10 cellular contexts compared by ENCODE assay signal in the genomic region with DNA sequence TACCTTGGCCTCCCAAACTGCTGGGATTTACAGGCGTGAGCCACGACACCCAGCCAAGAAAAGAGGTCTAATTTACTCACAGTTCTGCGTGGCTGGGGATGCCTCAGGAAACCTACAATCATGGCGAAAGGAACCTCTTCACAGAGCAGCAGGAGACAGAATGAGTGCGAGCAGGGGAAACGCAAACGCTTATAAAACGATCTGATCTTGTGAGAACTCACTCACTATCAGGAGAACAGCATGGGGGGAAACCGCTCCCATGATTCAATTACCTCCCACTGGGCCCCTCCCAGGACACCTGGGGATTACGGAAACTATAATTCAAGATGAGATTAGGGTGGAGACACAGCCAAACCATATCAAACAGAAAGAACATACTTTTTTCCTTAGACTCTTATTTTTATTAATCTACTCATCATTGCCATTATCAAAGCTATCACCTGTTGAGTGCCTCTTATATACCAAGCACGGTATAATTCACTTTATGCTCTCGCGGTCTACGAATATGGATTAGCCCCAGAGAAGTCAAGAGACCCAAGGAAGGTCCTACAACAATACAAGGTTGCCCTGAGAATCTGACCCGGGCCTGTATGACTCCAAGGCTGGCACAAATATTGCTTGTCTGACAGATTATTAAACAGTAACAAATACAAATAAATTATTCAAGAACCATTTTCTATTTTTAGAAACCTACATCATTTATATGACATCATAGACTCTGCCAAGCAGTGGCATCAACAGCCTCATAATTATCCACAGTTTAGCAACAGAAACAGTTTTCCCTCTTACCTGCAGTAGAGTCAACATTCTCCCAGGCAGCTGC. TPM values are rescaled to one million over a fixed set of nuclear protein-coding genes. Genes with fewer than 3 reads are reported as not detected.
DNase-seq lines count a peak whose midpoint lies in the region; ATAC-seq lines count a peak whose summit lies in the region.
"Had no signal": no experiment of that assay in that cellular context is flagged by ENCODE, and none has a peak within 500 bp of the region (broad histone marks: within the 10 kb centered on the region; RNA-seq: fewer than 3 reads in every experiment).

No MANE protein-coding gene starts in this region.

- no peak for ATAC-seq in stimulated activated naive CD8-positive, alpha-beta T cell treated with anti-CD3 and anti-CD28 coated beads, Interleukin-15, Interleukin-2, amounts not matched to agents 100 U/mL and 50 U/mL, for 24 hours
- ATAC-seq in activated naive CD8-positive, alpha-beta T cell treated with anti-CD3 and anti-CD28 coated beads, Interleukin-2, amount 10 ng/mL, durations not matched to agents 7 days and 5 days (ENCODE audit: low read depth), result no peak
- ATAC-seq in HG02759 (IDR thresholded peaks at IDR 0.05; ENCODE audit: unreplicated experiment), result no peak
- ATAC-seq in GM18861 (IDR thresholded peaks at IDR 0.05; ENCODE audit: unreplicated experiment), result no peak

- peak overlapping the region; percentile 100 for H3K4me3 Mint-ChIP-seq in stimulated activated naive CD8-positive, alpha-beta T cell treated with anti-CD3 and anti-CD28 coated beads, Interleukin-15, Interleukin-2, amounts not matched to agents 100 ng/mL and 50 ng/mL, for 24 hours
- peak overlapping the region; percentile 68 for H3K4me3 Mint-ChIP-seq in activated naive CD8-positive, alpha-beta T cell treated with anti-CD3 and anti-CD28 coated beads, Interleukin-2, amount 10 ng/mL, durations not matched to agents 7 days and 5 days

- H3K27me3 ChIP-seq in H7 (ENCODE audit: control insufficient read depth, insufficient read depth, low read length), result no peaks in the 10 kb centered on the region
- H3K27me3 ChIP-seq: upper lobe of left lung had no signal

- no peak overlapping the region for H3K4me3 ChIP-seq in H7 (ENCODE audit: insufficient read depth, low read depth, low read length)
- H3K4me3 ChIP-seq: left ventricle myocardium inferior, upper lobe of left lung had no signal

- H3K36me3 Mint-ChIP-seq in stimulated activated naive CD8-positive, alpha-beta T cell treated with anti-CD3 and anti-CD28 coated beads, Interleukin-15, Interleukin-2, amounts not matched to agents 100 ng/mL and 50 ng/mL, for 24 hours (ENCODE audit: low read depth), result peaks cover 43% of the 10 kb centered on the region
- H3K36me3 Mint-ChIP-seq in activated naive CD8-positive, alpha-beta T cell treated with anti-CD3 and anti-CD28 coated beads, Interleukin-2, amount 10 ng/mL, durations not matched to agents 7 days and 5 days, result peaks cover 26% of the 10 kb centered on the region

- H3K27me3 Mint-ChIP-seq in stimulated activated naive CD8-positive, alpha-beta T cell treated with anti-CD3 and anti-CD28 coated beads, Interleukin-15, Interleukin-2, amounts not matched to agents 100 ng/mL and 50 ng/mL, for 24 hours, result no peaks in the 10 kb centered on the region
- no peaks in the 10 kb centered on the region for H3K27me3 Mint-ChIP-seq in activated naive CD8-positive, alpha-beta T cell treated with anti-CD3 and anti-CD28 coated beads, Interleukin-2, amount 10 ng/mL, durations not matched to agents 7 days and 5 days

- no peak for DNase-seq in stimulated activated naive CD8-positive, alpha-beta T cell treated with anti-CD3 and anti-CD28 coated beads, Interleukin-15, Interleukin-2, amounts not matched to agents 100 U/mL and 50 U/mL, for 24 hours
- no peak for DNase-seq in activated naive CD8-positive, alpha-beta T cell treated with anti-CD3 and anti-CD28 coated beads, Interleukin-2, amount 10 ng/mL, durations not matched to agents 7 days and 5 days
- no peak for DNase-seq in H7
- DNase-seq: IMR-90, left ventricle myocardium inferior, upper lobe of left lung had no signal

- H3K27ac Mint-ChIP-seq in stimulated activated naive CD8-positive, alpha-beta T cell treated with anti-CD3 and anti-CD28 coated beads, Interleukin-15, Interleukin-2, amounts not matched to agents 100 ng/mL and 50 ng/mL, for 24 hours, result peak overlapping the region; percentile 8
- peak overlapping the region; percentile 43 for H3K27ac Mint-ChIP-seq in activated naive CD8-positive, alpha-beta T cell treated with anti-CD3 and anti-CD28 coated beads, Interleukin-2, amount 10 ng/mL, durations not matched to agents 7 days and 5 days

- POLR2A ChIA-PET in activated naive CD8-positive, alpha-beta T cell treated with anti-CD3 and anti-CD28 coated beads, Interleukin-2, amount 10 ng/mL, durations not matched to agents 7 days and 5 days (lab: Charles Lee), result no interaction called here

- peaks cover 18% of the 10 kb centered on the region for H3K36me3 ChIP-seq in H7 (replicated peaks; ENCODE audit: control insufficient read depth, insufficient read depth, low read length)

- H3K4me1 Mint-ChIP-seq in stimulated activated naive CD8-positive, alpha-beta T cell treated with anti-CD3 and anti-CD28 coated beads, Interleukin-15, Interleukin-2, amounts not matched to agents 100 ng/mL and 50 ng/mL, for 24 hours (ENCODE audit: low read depth), result peaks cover 41% of the 10 kb centered on the region
- H3K4me1 Mint-ChIP-seq in activated naive CD8-positive, alpha-beta T cell treated with anti-CD3 and anti-CD28 coated beads, Interleukin-2, amount 10 ng/mL, durations not matched to agents 7 days and 5 days, result peaks cover 28% of the 10 kb centered on the region

- no peaks in the 10 kb centered on the region for H3K9me3 Mint-ChIP-seq in stimulated activated naive CD8-positive, alpha-beta T cell treated with anti-CD3 and anti-CD28 coated beads, Interleukin-15, Interleukin-2, amounts not matched to agents 100 ng/mL and 50 ng/mL, for 24 hours
- H3K9me3 Mint-ChIP-seq in activated naive CD8-positive, alpha-beta T cell treated with anti-CD3 and anti-CD28 coated beads, Interleukin-2, amount 10 ng/mL, durations not matched to agents 7 days and 5 days, result no peaks in the 10 kb centered on the region

RNA-seq across cellular contexts. Expression of gene POLR3K, which starts 2.4 kb away (rescaled TPM):
- 10 to 100 TPM; 29.2 to 30.1 TPM for total RNA-seq in activated naive CD8-positive, alpha-beta T cell treated with anti-CD3 and anti-CD28 coated beads, Interleukin-2, amount 10 ng/mL, durations not matched to agents 7 days and 5 days
- 11.0 and 13.5 TPM in 2 replicates for total RNA-seq in H7 (2014; rRNA removed; shearing (Covaris generic))

RNA-seq across cellular contexts. Expression of gene SNRNP25, which starts 2.6 kb away (rescaled TPM):
- total RNA-seq in activated naive CD8-positive, alpha-beta T cell treated with anti-CD3 and anti-CD28 coated beads, Interleukin-2, amount 10 ng/mL, durations not matched to agents 7 days and 5 days, result 10 to 100 TPM; 52.8 to 59.1 TPM
- 39.5 and 52.9 TPM in 2 replicates for total RNA-seq in H7 (2014; rRNA removed; shearing (Covaris generic))

RNA-seq across cellular contexts. Expression of gene RHBDF1, which starts 21.5 kb away (rescaled TPM):
- under 1 TPM in 1 of 2 experiments, not detected in 1; 0.33 TPM for total RNA-seq in activated naive CD8-positive, alpha-beta T cell treated with anti-CD3 and anti-CD28 coated beads, Interleukin-2, amount 10 ng/mL, durations not matched to agents 7 days and 5 days
- total RNA-seq in H7 (2014; rRNA removed; shearing (Covaris generic)), result 38.2 and 42.5 TPM in 2 replicates
- total RNA-seq: T-helper 2 cell treated with Interferon-gamma antibody and Interleukin-4, amounts not matched to agents 100 ng/mL and 5 ng/mL, for 36 hours had no signal

RNA-seq across cellular contexts. Expression of gene MPG, which starts 27.0 kb away (rescaled TPM):
- total RNA-seq in activated naive CD8-positive, alpha-beta T cell treated with anti-CD3 and anti-CD28 coated beads, Interleukin-2, amount 10 ng/mL, durations not matched to agents 7 days and 5 days, result 10 to 100 TPM; 45.8 to 48.1 TPM
- total RNA-seq in H7 (2014; rRNA removed; shearing (Covaris generic)), result 140 and 181 TPM in 2 replicates

Comparison
In these comparisons a context has a peak if more than half of its experiments do, and no peak if none do; other contexts are left out.
1. RNA of gene RHBDF1, which starts 21.5 kb away (total RNA-seq): 38.2 to 42.5 TPM in H7; 0.33 TPM in activated naive CD8-positive, alpha-beta T cell treated with anti-CD3 and anti-CD28 coated beads, Interleukin-2, amount 10 ng/mL, durations not matched to agents 7 days and 5 days; every median in the first group is over 10 times any median in the second.